7 cellular contexts compared by ENCODE assay signal in the genomic region with DNA sequence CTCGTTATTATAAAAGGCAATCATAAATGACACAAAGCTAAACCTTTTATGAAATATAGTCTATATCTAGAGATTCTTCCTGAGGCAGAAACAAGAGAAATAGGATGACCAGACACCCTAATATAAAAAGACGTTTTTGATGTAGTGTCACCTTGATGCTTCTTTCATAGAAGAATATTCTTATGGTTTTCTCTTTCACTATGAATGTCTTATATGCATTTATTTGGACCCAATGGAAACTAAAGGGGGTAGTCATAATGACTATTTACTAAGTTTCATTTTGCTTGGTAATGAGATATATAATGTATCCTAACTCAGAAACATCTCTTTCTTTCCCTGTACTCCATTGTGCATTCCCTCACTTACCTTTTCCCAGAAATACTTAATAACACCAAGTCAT.
"Had no signal": no experiment of that assay in that cellular context is flagged by ENCODE, and none has a peak within 500 bp of the region (broad histone marks: within the 10 kb centered on the region; RNA-seq: fewer than 3 reads in every experiment).

No MANE protein-coding gene starts in this region.

- ATAC-seq: K562 had no signal

- FAIRE-seq: HTR-8/SVneo, K562 had no signal

- DNase-seq: GM23248, GOT3, H7, IMR-90, KG1 had no signal
